1 cellular context compared by ENCODE assay signal in the genomic region with DNA sequence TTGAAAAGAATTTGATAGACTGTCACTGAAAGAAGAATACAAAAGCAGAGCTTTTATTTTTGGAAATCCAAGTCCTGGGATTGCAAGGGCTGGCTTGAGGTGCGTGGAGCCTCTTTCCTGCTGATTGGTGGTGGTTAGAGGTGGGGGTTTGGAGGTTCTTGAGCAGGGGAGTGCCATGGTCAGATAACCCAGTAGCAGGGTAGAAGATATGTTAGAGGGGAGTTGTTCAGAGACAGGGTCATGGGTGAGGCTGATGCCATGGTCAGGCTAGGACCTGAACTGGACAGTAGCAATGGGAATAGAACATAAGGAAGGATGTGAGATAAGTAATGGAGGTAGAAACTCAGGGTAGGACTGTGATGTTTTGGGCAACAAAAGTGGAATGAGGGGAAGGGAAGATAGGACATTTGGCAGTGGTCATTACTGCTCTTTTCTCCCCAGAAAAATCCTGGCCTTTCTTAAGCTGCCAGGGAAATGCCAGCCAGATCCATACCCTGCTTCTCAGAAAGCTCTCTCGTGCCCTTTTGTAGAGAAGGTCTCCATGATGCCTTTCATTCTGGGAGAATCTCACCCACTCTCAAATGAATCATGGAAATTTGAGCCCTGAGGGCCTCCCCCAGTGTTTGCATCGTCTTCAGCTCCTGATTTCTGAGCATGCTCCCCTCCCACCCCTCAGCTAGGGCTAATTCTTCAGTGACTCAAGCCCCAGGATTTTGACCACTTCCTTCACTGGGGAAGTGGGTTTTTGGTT.
A peak's percentile ranks its signal among the peaks of the same experiment; 100 is the strongest.
TF ChIP-seq lines count a peak whose summit lies in the region.

No MANE protein-coding gene starts in this region.

TF ChIP-seq in SK-N-SH, 30 proteins besides CTCF, POLR2A, EP300 and RAD21 (continued from another document):
- TF ChIP-seq TEAD4 (IDR thresholded peaks at IDR 0.05; ENCODE audit: borderline replicate concordance, insufficient read depth): peak; percentile 90
- TF ChIP-seq NRF1 (IDR thresholded peaks at IDR 0.05; ENCODE audit: low read depth, low read length): peak; percentile 47; the same call in 1 of the 2 replicates
- TF ChIP-seq, protein P1, sequence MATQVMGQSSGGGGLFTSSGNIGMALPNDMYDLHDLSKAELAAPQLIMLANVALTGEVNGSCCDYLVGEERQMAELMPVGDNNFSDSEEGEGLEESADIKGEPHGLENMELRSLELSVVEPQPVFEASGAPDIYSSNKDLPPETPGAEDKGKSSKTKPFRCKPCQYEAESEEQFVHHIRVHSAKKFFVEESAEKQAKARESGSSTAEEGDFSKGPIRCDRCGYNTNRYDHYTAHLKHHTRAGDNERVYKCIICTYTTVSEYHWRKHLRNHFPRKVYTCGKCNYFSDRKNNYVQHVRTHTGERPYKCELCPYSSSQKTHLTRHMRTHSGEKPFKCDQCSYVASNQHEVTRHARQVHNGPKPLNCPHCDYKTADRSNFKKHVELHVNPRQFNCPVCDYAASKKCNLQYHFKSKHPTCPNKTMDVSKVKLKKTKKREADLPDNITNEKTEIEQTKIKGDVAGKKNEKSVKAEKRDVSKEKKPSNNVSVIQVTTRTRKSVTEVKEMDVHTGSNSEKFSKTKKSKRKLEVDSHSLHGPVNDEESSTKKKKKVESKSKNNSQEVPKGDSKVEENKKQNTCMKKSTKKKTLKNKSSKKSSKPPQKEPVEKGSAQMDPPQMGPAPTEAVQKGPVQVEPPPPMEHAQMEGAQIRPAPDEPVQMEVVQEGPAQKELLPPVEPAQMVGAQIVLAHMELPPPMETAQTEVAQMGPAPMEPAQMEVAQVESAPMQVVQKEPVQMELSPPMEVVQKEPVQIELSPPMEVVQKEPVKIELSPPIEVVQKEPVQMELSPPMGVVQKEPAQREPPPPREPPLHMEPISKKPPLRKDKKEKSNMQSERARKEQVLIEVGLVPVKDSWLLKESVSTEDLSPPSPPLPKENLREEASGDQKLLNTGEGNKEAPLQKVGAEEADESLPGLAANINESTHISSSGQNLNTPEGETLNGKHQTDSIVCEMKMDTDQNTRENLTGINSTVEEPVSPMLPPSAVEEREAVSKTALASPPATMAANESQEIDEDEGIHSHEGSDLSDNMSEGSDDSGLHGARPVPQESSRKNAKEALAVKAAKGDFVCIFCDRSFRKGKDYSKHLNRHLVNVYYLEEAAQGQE (IDR thresholded peaks at IDR 0.05; ENCODE audit: low read depth, low read length): no peak
- TF ChIP-seq, protein P2, sequence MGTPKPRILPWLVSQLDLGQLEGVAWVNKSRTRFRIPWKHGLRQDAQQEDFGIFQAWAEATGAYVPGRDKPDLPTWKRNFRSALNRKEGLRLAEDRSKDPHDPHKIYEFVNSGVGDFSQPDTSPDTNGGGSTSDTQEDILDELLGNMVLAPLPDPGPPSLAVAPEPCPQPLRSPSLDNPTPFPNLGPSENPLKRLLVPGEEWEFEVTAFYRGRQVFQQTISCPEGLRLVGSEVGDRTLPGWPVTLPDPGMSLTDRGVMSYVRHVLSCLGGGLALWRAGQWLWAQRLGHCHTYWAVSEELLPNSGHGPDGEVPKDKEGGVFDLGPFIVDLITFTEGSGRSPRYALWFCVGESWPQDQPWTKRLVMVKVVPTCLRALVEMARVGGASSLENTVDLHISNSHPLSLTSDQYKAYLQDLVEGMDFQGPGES (IDR thresholded peaks at IDR 0.05; ENCODE audit: low read depth, low read length): no peak
- TF ChIP-seq, protein P3, sequence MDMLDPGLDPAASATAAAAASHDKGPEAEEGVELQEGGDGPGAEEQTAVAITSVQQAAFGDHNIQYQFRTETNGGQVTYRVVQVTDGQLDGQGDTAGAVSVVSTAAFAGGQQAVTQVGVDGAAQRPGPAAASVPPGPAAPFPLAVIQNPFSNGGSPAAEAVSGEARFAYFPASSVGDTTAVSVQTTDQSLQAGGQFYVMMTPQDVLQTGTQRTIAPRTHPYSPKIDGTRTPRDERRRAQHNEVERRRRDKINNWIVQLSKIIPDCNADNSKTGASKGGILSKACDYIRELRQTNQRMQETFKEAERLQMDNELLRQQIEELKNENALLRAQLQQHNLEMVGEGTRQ (IDR thresholded peaks at IDR 0.05; ENCODE audit: borderline replicate concordance, low read depth, low read length): no peak
- TF ChIP-seq FOXJ3 (CRISPR knock-in tag; IDR thresholded peaks at IDR 0.05): no peak
- TF ChIP-seq POLR2AphosphoS5 (IDR thresholded peaks at IDR 0.05; ENCODE audit: low read depth, low read length): no peak
- TF ChIP-seq CHD2 (IDR thresholded peaks at IDR 0.05; ENCODE audit: low read length, partially characterized antibody): no peak
